17 cellular contexts compared by ENCODE assay signal in genomic region chr13:99468971-99469545, GRCh38. TPM values are rescaled to one million over a fixed set of nuclear protein-coding genes. Genes with fewer than 3 reads are reported as not detected.
A peak's percentile ranks its signal among the peaks of the same experiment; 100 is the strongest.
DNase-seq lines count a peak whose midpoint lies in the region; TF ChIP-seq lines count a peak whose summit lies in the region.
"Had no signal": no experiment of that assay in that cellular context is flagged by ENCODE, and none has a peak within 500 bp of the region (broad histone marks: within the 10 kb centered on the region; RNA-seq: fewer than 3 reads in every experiment).

No MANE protein-coding gene starts in this region.

- H3K27me3 ChIP-seq in endodermal cell (ENCODE audit: control insufficient read depth, insufficient read depth, low read length, poor library complexity, severe bottlenecking) (no peaks in the 10 kb centered on the region), neutrophil (no peaks in the 10 kb centered on the region)
- H3K27me3 ChIP-seq: BLaER1, tibial nerve had no signal

- 85 to 91% methylated on average over 5 of the region's 5 CpGs for WGBS in endodermal cell (ENCODE audit: insufficient coverage in 1 of 2, insufficient read length in 1 of 2), 2 experiments

- DNase-seq in NCI-H2227 (lab: John Stamatoyannopoulos, UW; ENCODE audit: unreplicated experiment), result peak; percentile 24
- DNase-seq in NCI-H2227 treated with DMSO at 0.1 percent for 48 hours (lab: John Stamatoyannopoulos, UW), result no peak
- peak; percentile 56 for DNase-seq in NCI-H82 treated with DMSO at 0.1 percent for 48 hours (lab: John Stamatoyannopoulos, UW; ENCODE audit: unreplicated experiment)
- DNase-seq in endodermal cell, result peak; percentile 73
- no peak for DNase-seq in NCI-H1417 treated with DMSO at 0.1 percent for 48 hours (lab: John Stamatoyannopoulos, UW)
- no peak for DNase-seq in osteocyte (ENCODE audit: extremely low spot score, unreplicated experiment)
- no peak for DNase-seq in NCI-H526 treated with DMSO at 0.1 percent for 48 hours (lab: John Stamatoyannopoulos, UW)
- DNase-seq: hypothalamus, Karpas-422, kidney glomerular epithelial cell, natural killer cell, NCI-H187 had no signal

- H3K9me3 ChIP-seq in endodermal cell (ENCODE audit: control insufficient read depth, low read length) (no peaks in the 10 kb centered on the region), neutrophil (no peaks in the 10 kb centered on the region)
- H3K9me3 ChIP-seq: BLaER1, tibial nerve had no signal

- H3K4me3 ChIP-seq in endodermal cell (ENCODE audit: low read length) (no peak overlapping the region), neutrophil (ENCODE audit: low read depth in 1 of 2, low read length in 1 of 2) (no peak overlapping the region)
- H3K4me3 ChIP-seq: BLaER1, tibial nerve had no signal

- H3K4me1 ChIP-seq in endodermal cell (ENCODE audit: control insufficient read depth, insufficient read depth, low read length) (no peaks in the 10 kb centered on the region), neutrophil (ENCODE audit: control insufficient read depth in 1 of 2, insufficient read depth in 1 of 2, low read depth in 1 of 2, low read length in 1 of 2) (peaks cover 27 to 30% of the 10 kb centered on the region in 2 experiments)
- H3K4me1 ChIP-seq: tibial nerve had no signal

- H3K27ac Mint-ChIP-seq in endodermal cell, result no peak overlapping the region
- H3K27ac Mint-ChIP-seq in osteocyte (ENCODE audit: unreplicated experiment), result no peak overlapping the region
- H3K27ac Mint-ChIP-seq: memory B cell; natural killer cell; stimulated activated memory B cell treated with anti-CD40 and anti-IgM and Interleukin-4, amounts not matched to agents 10 μg/mL and 1 μg/mL and 100 μg/mL, for 72 hours had no signal

- H3K4me1 Mint-ChIP-seq in endodermal cell (no peaks in the 10 kb centered on the region), osteocyte (ENCODE audit: unreplicated experiment) (peaks cover 17% of the 10 kb centered on the region)

- H3K9ac ChIP-seq in endodermal cell (ENCODE audit: extremely low read depth, low read length, poor library complexity, severe bottlenecking), result no peak overlapping the region
- H3K9ac ChIP-seq: BLaER1 had no signal

- no peaks in the 10 kb centered on the region for H3K36me3 ChIP-seq in endodermal cell (ENCODE audit: control insufficient read depth, insufficient read depth, low read length)
- H3K36me3 ChIP-seq in neutrophil, result no peaks in the 10 kb centered on the region
- H3K36me3 ChIP-seq: BLaER1 had no signal

- H3K36me3 Mint-ChIP-seq in endodermal cell (ENCODE audit: low read depth) (no peaks in the 10 kb centered on the region), osteocyte (ENCODE audit: unreplicated experiment) (no peaks in the 10 kb centered on the region)
- H3K36me3 Mint-ChIP-seq: natural killer cell; stimulated activated memory B cell treated with anti-CD40 and anti-IgM and Interleukin-4, amounts not matched to agents 10 μg/mL and 1 μg/mL and 100 μg/mL, for 72 hours had no signal

- H3K27me3 Mint-ChIP-seq in endodermal cell (ENCODE audit: insufficient read depth), result peaks cover 8% of the 10 kb centered on the region
- peaks cover 14% of the 10 kb centered on the region for H3K27me3 Mint-ChIP-seq in osteocyte (ENCODE audit: unreplicated experiment)

- H3K4me3 Mint-ChIP-seq in endodermal cell (no peak overlapping the region), osteocyte (ENCODE audit: unreplicated experiment) (no peak overlapping the region)
- H3K4me3 Mint-ChIP-seq: memory B cell; natural killer cell; stimulated activated memory B cell treated with anti-CD40 and anti-IgM and Interleukin-4, amounts not matched to agents 10 μg/mL and 1 μg/mL and 100 μg/mL, for 72 hours had no signal

- no peak overlapping the region for H3K27ac ChIP-seq in endodermal cell (ENCODE audit: low read depth, low read length)
- H3K27ac ChIP-seq in neutrophil, result peak overlapping the region; percentile 42
- H3K27ac ChIP-seq: BLaER1, tibial nerve had no signal

- H3K9me3 Mint-ChIP-seq in endodermal cell (no peaks in the 10 kb centered on the region), osteocyte (ENCODE audit: unreplicated experiment) (no peaks in the 10 kb centered on the region)
- H3K9me3 Mint-ChIP-seq: natural killer cell; stimulated activated memory B cell treated with anti-CD40 and anti-IgM and Interleukin-4, amounts not matched to agents 10 μg/mL and 1 μg/mL and 100 μg/mL, for 72 hours had no signal

- no peak for TF ChIP-seq CTCF in endodermal cell (conservative IDR thresholded peaks at IDR 0.05)
- TF ChIP-seq CTCF in neutrophil (IDR thresholded peaks at IDR 0.05), result no peak
- no peak for TF ChIP-seq CTCF in osteocyte (IDR thresholded peaks at IDR 0.05)

RNA-seq across cellular contexts. Expression of gene TM9SF2, which starts 32.2 kb away (rescaled TPM):
- total RNA-seq in endodermal cell (10 to 100 TPM; 88.4 to 99.3 TPM), osteocyte (122 and 130 TPM in 2 replicates)
- polyA plus RNA-seq in endodermal cell (2013, experiment 1 of 2), result 99.6 TPM
- 93.9 TPM for polyA plus RNA-seq in endodermal cell (2013, experiment 2 of 2)

Comparison
In these comparisons a context has a peak if more than half of its experiments do, and no peak if none do; other contexts are left out.
1. DNase-seq: peak in NCI-H2227 (single experiment), NCI-H82 treated with DMSO at 0.1 percent for 48 hours (single experiment) and endodermal cell (single experiment); none in NCI-H2227 treated with DMSO at 0.1 percent for 48 hours (single experiment), NCI-H1417 treated with DMSO at 0.1 percent for 48 hours (single experiment), osteocyte (single experiment) and NCI-H526 treated with DMSO at 0.1 percent for 48 hours (single experiment).